In the genomic region with DNA sequence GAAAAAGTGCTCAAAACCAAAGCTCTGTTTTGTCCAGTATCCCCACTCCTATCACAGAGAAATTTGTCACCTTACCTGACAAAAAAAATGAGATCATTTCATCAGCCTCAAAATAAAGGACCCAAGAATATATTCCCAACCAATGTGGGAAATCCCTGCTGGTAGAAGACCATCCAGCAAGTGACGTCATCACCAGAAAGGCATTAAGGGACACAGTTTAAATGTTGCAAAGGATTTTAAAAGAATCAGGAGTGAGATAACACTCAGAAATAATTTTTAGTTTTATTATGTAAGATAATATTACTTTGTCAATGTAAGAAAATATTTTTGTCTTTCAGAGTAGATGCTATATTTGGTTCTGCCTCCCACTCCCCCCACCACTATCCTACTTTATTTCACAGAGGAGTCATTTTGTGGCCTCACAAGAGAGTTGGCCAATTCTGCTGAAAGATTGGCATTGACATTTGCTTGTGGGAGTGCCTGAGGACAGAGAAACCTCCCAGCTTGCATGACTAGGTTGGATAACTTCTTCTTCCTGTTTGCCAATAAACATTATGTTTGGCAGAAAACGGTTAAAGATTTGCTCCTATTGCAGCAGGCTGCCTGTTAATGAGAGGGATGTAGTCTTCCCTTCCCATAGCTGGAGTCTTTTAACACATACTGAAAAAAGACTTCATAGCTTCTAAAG, we compare ENCODE assay signal across 8 cellular contexts.
A peak's percentile ranks its signal among the peaks of the same experiment; 100 is the strongest.
DNase-seq lines count a peak whose midpoint lies in the region; ATAC-seq and TF ChIP-seq lines count a peak whose summit lies in the region.

No MANE protein-coding gene starts in this region.

- TF ChIP-seq CTCF in AG10803 (conservative IDR thresholded peaks at IDR 0.05; ENCODE audit: low read length) (no peak), choroid plexus epithelial cell (conservative IDR thresholded peaks at IDR 0.05; ENCODE audit: low read depth, low read length) (no peak), mucosa of descending colon (IDR thresholded peaks at IDR 0.05) (no peak)

- ATAC-seq in mucosa of descending colon (peak; percentile 64), HG02759 (IDR thresholded peaks at IDR 0.05; ENCODE audit: unreplicated experiment) (no peak), T-cell (replicated peaks in 1 of 4) (no peak)
- ATAC-seq in stimulated activated naive CD8-positive, alpha-beta T cell treated with anti-CD3 and anti-CD28 coated beads, Interleukin-15, Interleukin-2, amounts not matched to agents 100 U/mL and 50 U/mL, for 24 hours: no peak

- H3K9me3 ChIP-seq in mucosa of descending colon: no peaks in the 10 kb centered on the region

- CTCF ChIA-PET in T-cell (lab: Charles Lee): interaction anchor here (0.9 to 3.7 kb wide), 4 partner anchors 10 to 1118 kb away, joined by 3 to 21 read pairs (median 8); no protein-coding TSS in a partner anchor

- H3K4me3 Mint-ChIP-seq in T-cell: no peak overlapping the region

- POLR2A ChIA-PET in T-cell (lab: Charles Lee): interaction anchor here in 1 of 2 donors (0.6 kb wide), 1 partner anchor 1160 kb away, joined by 3 read pairs; no protein-coding TSS in a partner anchor

- no peak overlapping the region for H3K27ac Mint-ChIP-seq in T-cell

- no peaks in the 10 kb centered on the region for H3K36me3 ChIP-seq in mucosa of descending colon (ENCODE audit: low read depth)

- intact Hi-C loops in mucosa of descending colon (cut with DNase I, micrococcal nuclease): loop anchor here (10.0 kb wide), 2 partner anchors 971 to 1021 kb away; no protein-coding TSS in a partner anchor

- H3K36me3 Mint-ChIP-seq in T-cell: no peaks in the 10 kb centered on the region

- no peaks in the 10 kb centered on the region for H3K9me3 Mint-ChIP-seq in T-cell

- no peaks in the 10 kb centered on the region for H3K4me1 Mint-ChIP-seq in T-cell

- DNase-seq in AG10803 (ENCODE audit: low read depth) (peak; percentile 80), NCI-H460 (ENCODE audit: extremely low read depth, low read depth) (peak; percentile 94), choroid plexus epithelial cell (ENCODE audit: low read depth) (peak; percentile 26), mucosa of descending colon (no peak), T-cell (no peak), NCI-H2107 treated with DMSO at 0.1 percent for 48 hours (lab: John Stamatoyannopoulos, UW; ENCODE audit: unreplicated experiment) (no peak)
- DNase-seq in stimulated activated naive CD8-positive, alpha-beta T cell treated with anti-CD3 and anti-CD28 coated beads, Interleukin-15, Interleukin-2, amounts not matched to agents 100 U/mL and 50 U/mL, for 24 hours: no peak

- no peak overlapping the region for H3K4me3 ChIP-seq in AG10803 (ENCODE audit: low read length)
- H3K4me3 ChIP-seq in choroid plexus epithelial cell (ENCODE audit: low read depth, low read length): no peak overlapping the region
- no peak overlapping the region for H3K4me3 ChIP-seq in mucosa of descending colon

- H3K4me1 ChIP-seq in mucosa of descending colon (ENCODE audit: low read depth): peaks cover 6% of the 10 kb centered on the region

- H3K27me3 Mint-ChIP-seq in T-cell: peaks cover 0 to 9% of the 10 kb centered on the region in 2 donors

Comparison
In these comparisons a context has a peak if more than half of its experiments do, and no peak if none do; other contexts are left out.
1. DNase-seq: peak in AG10803 (single experiment), NCI-H460 (single experiment) and choroid plexus epithelial cell (single experiment); none in mucosa of descending colon (0 of 3), T-cell (0 of 34), stimulated activated naive CD8-positive, alpha-beta T cell treated with anti-CD3 and anti-CD28 coated beads, Interleukin-15, Interleukin-2, amounts not matched to agents 100 U/mL and 50 U/mL, for 24 hours (single experiment) and NCI-H2107 treated with DMSO at 0.1 percent for 48 hours (single experiment).